In the genomic region with DNA sequence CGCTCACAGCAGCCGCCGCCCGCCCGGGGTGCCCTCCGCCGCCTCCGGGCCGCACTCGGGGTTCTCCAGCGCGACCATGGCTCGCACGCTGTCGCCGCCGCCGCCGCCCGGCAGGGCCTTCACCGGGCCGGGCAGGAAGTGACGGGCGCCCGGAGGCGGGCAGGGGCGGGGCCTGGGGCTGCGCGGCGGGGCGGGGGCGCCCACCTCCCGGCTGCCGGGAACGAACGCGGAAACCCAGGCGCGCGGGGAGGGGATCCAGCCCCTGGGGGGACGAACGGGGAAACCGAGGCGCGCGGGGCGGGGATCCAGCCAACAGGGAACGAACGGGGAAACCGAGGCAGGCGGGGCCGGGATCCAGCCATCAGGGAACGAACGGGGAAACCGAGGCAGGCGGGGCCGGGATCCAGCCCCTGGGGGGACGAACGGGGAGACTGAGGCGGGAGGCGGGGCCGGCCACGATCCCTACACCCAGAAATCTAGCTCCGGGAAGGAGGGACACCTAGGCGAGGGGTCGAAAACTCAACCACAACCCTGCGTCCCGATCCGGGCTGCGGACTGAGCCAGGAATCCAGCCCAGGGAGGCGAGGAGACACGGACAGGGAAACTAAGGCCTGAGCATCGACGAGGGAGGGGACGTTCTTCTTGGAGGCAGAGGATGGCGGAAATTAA, we compare ENCODE assay signal across 8 cellular contexts. TPM values are rescaled to one million over a fixed set of nuclear protein-coding genes. Genes with fewer than 3 reads are reported as not detected.
DNase-seq lines count a peak whose midpoint lies in the region; ATAC-seq and TF ChIP-seq lines count a peak whose summit lies in the region.

Gene R3HDM4 (minus strand): TSS at position 140 of the 669 bp plus-strand sequence. CDS start 62 bp downstream, at position 78.

- peak within 1 kb of the TSS; percentile 89 for H3K4me3 ChIP-seq in fibroblast of villous mesenchyme (ENCODE audit: low read depth, low read length)

- H3K4me1 Mint-ChIP-seq in nephron progenitor cell: peaks cover 5% of the 10 kb centered on the region
- peaks cover 37% of the 10 kb centered on the region for H3K4me1 Mint-ChIP-seq in stimulated activated naive CD8-positive, alpha-beta T cell treated with anti-CD3 and anti-CD28 coated beads, Interleukin-15, amount 100 ng/mL, for 72 hours

- peaks cover 22% of the 10 kb centered on the region for H3K27me3 Mint-ChIP-seq in nephron progenitor cell (ENCODE audit: low read depth, poor library complexity)
- peaks cover 5% of the 10 kb centered on the region for H3K27me3 Mint-ChIP-seq in stimulated activated naive CD8-positive, alpha-beta T cell treated with anti-CD3 and anti-CD28 coated beads, Interleukin-15, amount 100 ng/mL, for 72 hours

- H3K27ac Mint-ChIP-seq in nephron progenitor cell: no peak within 1 kb of the TSS
- H3K27ac Mint-ChIP-seq in stimulated activated naive CD8-positive, alpha-beta T cell treated with anti-CD3 and anti-CD28 coated beads, Interleukin-15, amount 100 ng/mL, for 72 hours: peak within 1 kb of the TSS; percentile 94 to 99

- TF ChIP-seq CTCF in fibroblast of villous mesenchyme (IDR thresholded peaks at IDR 0.05; ENCODE audit: insufficient read depth, low read depth, low read length) (no peak), nephron progenitor cell (IDR thresholded peaks at IDR 0.05) (no peak)

- ATAC-seq in HG02885 (IDR thresholded peaks at IDR 0.05; ENCODE audit: poor library complexity, unreplicated experiment) (peak; percentile 62), HG03139 (IDR thresholded peaks at IDR 0.05; ENCODE audit: unreplicated experiment) (no peak)
- peak; percentile 74 for ATAC-seq in stimulated activated naive CD8-positive, alpha-beta T cell treated with anti-CD3 and anti-CD28 coated beads, Interleukin-15, amount 100 ng/mL, for 72 hours

- peaks cover 5% of the 10 kb centered on the region for H3K36me3 Mint-ChIP-seq in nephron progenitor cell (ENCODE audit: low read depth)

- H3K9me3 Mint-ChIP-seq in nephron progenitor cell: no peaks in the 10 kb centered on the region
- no peaks in the 10 kb centered on the region for H3K9me3 Mint-ChIP-seq in stimulated activated naive CD8-positive, alpha-beta T cell treated with anti-CD3 and anti-CD28 coated beads, Interleukin-15, amount 100 ng/mL, for 72 hours

- DNase-seq in GDM1 (lab: John Stamatoyannopoulos, UW) (peak; percentile 23), RKO (ENCODE audit: low spot score) (peak; percentile 63), activated gamma-delta T cell treated with Interleukin-2 at 50 U/mL for 16 hours (peak; percentile 81), fibroblast of villous mesenchyme (ENCODE audit: low read depth) (peak; percentile 63), nephron progenitor cell (peak; percentile 86)
- DNase-seq in stimulated activated naive CD8-positive, alpha-beta T cell treated with anti-CD3 and anti-CD28 coated beads, Interleukin-15, amount 100 ng/mL, for 72 hours: peak; percentile 76 to 77

- peak within 1 kb of the TSS; percentile 81 for H3K4me3 Mint-ChIP-seq in nephron progenitor cell
- H3K4me3 Mint-ChIP-seq in stimulated activated naive CD8-positive, alpha-beta T cell treated with anti-CD3 and anti-CD28 coated beads, Interleukin-15, amount 100 ng/mL, for 72 hours: peak within 1 kb of the TSS; percentile 86 to 95

RNA-seq across cellular contexts. Expression of gene R3HDM4, which starts in this region (rescaled TPM):
- total RNA-seq in fibroblast of villous mesenchyme: 26.3 and 31.6 TPM in 2 replicates

Comparison
In these comparisons a context has a peak if more than half of its experiments do, and no peak if none do; other contexts are left out.
1. DNase-seq: peak in every context shown above with its lines; median percentile 86 in nephron progenitor cell; 81 in activated gamma-delta T cell treated with Interleukin-2 at 50 U/mL for 16 hours; 76 in stimulated activated naive CD8-positive, alpha-beta T cell treated with anti-CD3 and anti-CD28 coated beads, Interleukin-15, amount 100 ng/mL, for 72 hours; 63 in RKO; 63 in fibroblast of villous mesenchyme; 23 in GDM1.